In genomic region chr12:117042171-117042809, GRCh38 we compare ENCODE assay signal across 1 cellular context.
TF ChIP-seq lines count a peak whose summit lies in the region.

No MANE protein-coding gene starts in this region.

TF ChIP-seq in K562, 482 proteins besides CTCF, POLR2A, EP300 and RAD21 (continued from another document and continues in another):
- TF ChIP-seq NKRF (IDR thresholded peaks at IDR 0.05; ENCODE audit: borderline replicate concordance), result no peak
- no peak; the same call in none of the 2 replicates for TF ChIP-seq LCOR (CRISPR knock-in tag; IDR thresholded peaks at IDR 0.05)
- TF ChIP-seq NR3C1 (CRISPR knock-in tag; IDR thresholded peaks at IDR 0.05), result no peak
- TF ChIP-seq ZSCAN29 (IDR thresholded peaks at IDR 0.05), result no peak
- peak; percentile 84 for TF ChIP-seq MECOM (CRISPR knock-in tag; IDR thresholded peaks at IDR 0.05)
- TF ChIP-seq, protein P1, sequence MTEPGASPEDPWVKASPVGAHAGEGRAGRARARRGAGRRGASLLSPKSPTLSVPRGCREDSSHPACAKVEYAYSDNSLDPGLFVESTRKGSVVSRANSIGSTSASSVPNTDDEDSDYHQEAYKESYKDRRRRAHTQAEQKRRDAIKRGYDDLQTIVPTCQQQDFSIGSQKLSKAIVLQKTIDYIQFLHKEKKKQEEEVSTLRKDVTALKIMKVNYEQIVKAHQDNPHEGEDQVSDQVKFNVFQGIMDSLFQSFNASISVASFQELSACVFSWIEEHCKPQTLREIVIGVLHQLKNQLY (CRISPR knock-in tag; conservative IDR thresholded peaks at IDR 0.05), result no peak
- TF ChIP-seq SIRT6 (IDR thresholded peaks at IDR 0.05; ENCODE audit: low read depth, low read length), result no peak
- TF ChIP-seq ELF4 (CRISPR knock-in tag; IDR thresholded peaks at IDR 0.05), result peak; percentile 99
- no peak for TF ChIP-seq ZC3H4 (CRISPR knock-in tag; IDR thresholded peaks at IDR 0.05; ENCODE audit: borderline replicate concordance)
- peak; percentile 100 for TF ChIP-seq KLF16 (IDR thresholded peaks at IDR 0.05)
- no peak for TF ChIP-seq PBX2 (CRISPR knock-in tag; IDR thresholded peaks at IDR 0.05; ENCODE audit: low read depth)
- TF ChIP-seq PBX2 (tag; conservative IDR thresholded peaks at IDR 0.05; ENCODE audit: low read depth), result peak; percentile 50
- no peak for TF ChIP-seq NFRKB (IDR thresholded peaks at IDR 0.05; ENCODE audit: low read depth)
- no peak for TF ChIP-seq ZFPM2 (CRISPR knock-in tag; IDR thresholded peaks at IDR 0.05)
- TF ChIP-seq CXXC5 (CRISPR knock-in tag; IDR thresholded peaks at IDR 0.05), result peak; percentile 95
- TF ChIP-seq ZBTB7A (IDR thresholded peaks at IDR 0.05; ENCODE audit: borderline replicate concordance, control insufficient read depth, low read depth, low read length), result peak; percentile 98
- no peak for TF ChIP-seq ZFP36 (IDR thresholded peaks at IDR 0.05; ENCODE audit: low read depth, low read length, partially characterized antibody)
- no peak; the same call in 1 of the 2 replicates for TF ChIP-seq PTTG1 (tag; IDR thresholded peaks at IDR 0.05; ENCODE audit: low read depth)
- TF ChIP-seq NFATC3 (IDR thresholded peaks at IDR 0.05), result 0 out of 2 replicates have a peak, but pooled peaks have one; percentile 64
- TF ChIP-seq U2AF2 (optimal IDR thresholded peaks at IDR 0.05; ENCODE audit: low read depth, low read length), result no peak
- TF ChIP-seq ETV5 (CRISPR knock-in tag; IDR thresholded peaks at IDR 0.05; ENCODE audit: low read depth), result peak; percentile 31; the same call in 1 of the 2 replicates
- TF ChIP-seq TFAM (CRISPR knock-in tag; conservative IDR thresholded peaks at IDR 0.05), result no peak
- TF ChIP-seq TCF7L2 (IDR thresholded peaks at IDR 0.05; ENCODE audit: low read depth, low read length), result no peak
- TF ChIP-seq, protein P2, sequence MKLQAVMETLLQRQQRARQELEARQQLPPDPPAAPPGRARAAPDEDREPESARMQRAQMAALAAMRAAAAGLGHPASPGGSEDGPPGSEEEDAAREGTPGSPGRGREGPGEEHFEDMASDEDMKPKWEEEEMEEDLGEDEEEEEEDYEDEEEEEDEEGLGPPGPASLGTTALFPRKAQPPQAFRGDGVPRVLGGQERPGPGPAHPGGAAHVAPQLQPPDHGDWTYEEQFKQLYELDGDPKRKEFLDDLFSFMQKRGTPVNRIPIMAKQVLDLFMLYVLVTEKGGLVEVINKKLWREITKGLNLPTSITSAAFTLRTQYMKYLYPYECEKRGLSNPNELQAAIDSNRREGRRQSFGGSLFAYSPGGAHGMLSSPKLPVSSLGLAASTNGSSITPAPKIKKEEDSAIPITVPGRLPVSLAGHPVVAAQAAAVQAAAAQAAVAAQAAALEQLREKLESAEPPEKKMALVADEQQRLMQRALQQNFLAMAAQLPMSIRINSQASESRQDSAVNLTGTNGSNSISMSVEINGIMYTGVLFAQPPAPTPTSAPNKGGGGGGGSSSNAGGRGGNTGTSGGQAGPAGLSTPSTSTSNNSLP (IDR thresholded peaks at IDR 0.05; ENCODE audit: borderline replicate concordance, low read depth, low read length), result no peak
- TF ChIP-seq HNRNPUL1 (IDR thresholded peaks at IDR 0.05; ENCODE audit: low read length), result no peak
- TF ChIP-seq ATF1 (CRISPR knock-in tag; IDR thresholded peaks at IDR 0.05), result no peak
- TF ChIP-seq ATF1 (tag; IDR thresholded peaks at IDR 0.05), result peak; percentile 82
- peak; percentile 99 for TF ChIP-seq HDAC3 (IDR thresholded peaks at IDR 0.05; ENCODE audit: borderline replicate concordance, partially characterized antibody)
- TF ChIP-seq GTF2A2 (tag; IDR thresholded peaks at IDR 0.05), result no peak
- TF ChIP-seq GTF2E2 (tag; IDR thresholded peaks at IDR 0.05), result no peak; the same call in 1 of the 2 replicates
- peak; percentile 98 to 99 for TF ChIP-seq TRIM24 (IDR thresholded peaks at IDR 0.05)
- peak; percentile 97 for TF ChIP-seq MBD2 (IDR thresholded peaks at IDR 0.05; ENCODE audit: borderline replicate concordance, low read depth)
- TF ChIP-seq RB1 (IDR thresholded peaks at IDR 0.05; ENCODE audit: low read depth), result peak; percentile 86
- peak; percentile 98 for TF ChIP-seq FOXM1 (IDR thresholded peaks at IDR 0.05; ENCODE audit: low read depth)
- no peak; the same call in 1 of the 2 replicates for TF ChIP-seq FOXM1 (CRISPR knock-in tag; IDR thresholded peaks at IDR 0.05; ENCODE audit: low read depth)
- TF ChIP-seq HEY1 (CRISPR knock-in tag; IDR thresholded peaks at IDR 0.05; ENCODE audit: borderline replicate concordance), result peak; percentile 93; the same call in 1 of the 2 replicates
- TF ChIP-seq, protein P3, sequence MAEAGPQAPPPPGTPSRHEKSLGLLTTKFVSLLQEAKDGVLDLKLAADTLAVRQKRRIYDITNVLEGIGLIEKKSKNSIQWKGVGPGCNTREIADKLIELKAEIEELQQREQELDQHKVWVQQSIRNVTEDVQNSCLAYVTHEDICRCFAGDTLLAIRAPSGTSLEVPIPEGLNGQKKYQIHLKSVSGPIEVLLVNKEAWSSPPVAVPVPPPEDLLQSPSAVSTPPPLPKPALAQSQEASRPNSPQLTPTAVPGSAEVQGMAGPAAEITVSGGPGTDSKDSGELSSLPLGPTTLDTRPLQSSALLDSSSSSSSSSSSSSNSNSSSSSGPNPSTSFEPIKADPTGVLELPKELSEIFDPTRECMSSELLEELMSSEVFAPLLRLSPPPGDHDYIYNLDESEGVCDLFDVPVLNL (CRISPR knock-in tag; IDR thresholded peaks at IDR 0.05; ENCODE audit: low read depth), result 0 out of 2 replicates have a peak, but pooled peaks have one; percentile 11
- no peak for TF ChIP-seq KAT2B (IDR thresholded peaks at IDR 0.05; ENCODE audit: low read depth, low read length)
- TF ChIP-seq RBM34 (IDR thresholded peaks at IDR 0.05; ENCODE audit: borderline replicate concordance, insufficient read depth, low read length), result no peak
- TF ChIP-seq ATF2 (CRISPR knock-in tag; IDR thresholded peaks at IDR 0.05), result no peak
- no peak for TF ChIP-seq DNMT1 (IDR thresholded peaks at IDR 0.05)
- peak; percentile 99 for TF ChIP-seq TARDBP (IDR thresholded peaks at IDR 0.05)
- no peak for TF ChIP-seq ZNF384 (IDR thresholded peaks at IDR 0.05; ENCODE audit: low read depth, low read length)
- no peak for TF ChIP-seq SIX5 (IDR thresholded peaks at IDR 0.05; ENCODE audit: borderline replicate concordance in 1 of 2, insufficient read depth in 1 of 2, low read depth in 1 of 2, low read length in 2 of 2)
- TF ChIP-seq ZC3H11A (IDR thresholded peaks at IDR 0.05; ENCODE audit: low read depth, low read length), result no peak
- no peak for TF ChIP-seq CAMTA2 (CRISPR knock-in tag; conservative IDR thresholded peaks at IDR 0.05)
- TF ChIP-seq RBFOX2 (IDR thresholded peaks at IDR 0.05; ENCODE audit: low read depth, low read length), result peak; percentile 59; the same call in 1 of the 2 replicates
- no peak for TF ChIP-seq ZNF778 (CRISPR knock-in tag; IDR thresholded peaks at IDR 0.05)
- peak in 1 of 2 experiments; percentile 100; a peak in 2 of 4 replicates for TF ChIP-seq ZMIZ1 (IDR thresholded peaks at IDR 0.05; ENCODE audit: low read depth in 2 of 2, low read length in 2 of 2)
- no peak for TF ChIP-seq CGGBP1 (CRISPR knock-in tag; IDR thresholded peaks at IDR 0.05)
- no peak for TF ChIP-seq MCM2 (IDR thresholded peaks at IDR 0.05; ENCODE audit: low read depth)
- peak; percentile 94 for TF ChIP-seq BHLHE40 (IDR thresholded peaks at IDR 0.05; ENCODE audit: low read length)
- peak; percentile 90 for TF ChIP-seq ATF7 (IDR thresholded peaks at IDR 0.05)
- no peak for TF ChIP-seq POLR3A (IDR thresholded peaks at IDR 0.05; ENCODE audit: borderline replicate concordance, extremely low read depth, insufficient read depth, insufficient read length)
- TF ChIP-seq, protein P4, sequence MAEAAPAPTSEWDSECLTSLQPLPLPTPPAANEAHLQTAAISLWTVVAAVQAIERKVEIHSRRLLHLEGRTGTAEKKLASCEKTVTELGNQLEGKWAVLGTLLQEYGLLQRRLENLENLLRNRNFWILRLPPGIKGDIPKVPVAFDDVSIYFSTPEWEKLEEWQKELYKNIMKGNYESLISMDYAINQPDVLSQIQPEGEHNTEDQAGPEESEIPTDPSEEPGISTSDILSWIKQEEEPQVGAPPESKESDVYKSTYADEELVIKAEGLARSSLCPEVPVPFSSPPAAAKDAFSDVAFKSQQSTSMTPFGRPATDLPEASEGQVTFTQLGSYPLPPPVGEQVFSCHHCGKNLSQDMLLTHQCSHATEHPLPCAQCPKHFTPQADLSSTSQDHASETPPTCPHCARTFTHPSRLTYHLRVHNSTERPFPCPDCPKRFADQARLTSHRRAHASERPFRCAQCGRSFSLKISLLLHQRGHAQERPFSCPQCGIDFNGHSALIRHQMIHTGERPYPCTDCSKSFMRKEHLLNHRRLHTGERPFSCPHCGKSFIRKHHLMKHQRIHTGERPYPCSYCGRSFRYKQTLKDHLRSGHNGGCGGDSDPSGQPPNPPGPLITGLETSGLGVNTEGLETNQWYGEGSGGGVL (CRISPR knock-in tag; IDR thresholded peaks at IDR 0.05), result no peak
- no peak for TF ChIP-seq ZNF551 (CRISPR knock-in tag; IDR thresholded peaks at IDR 0.05)
- TF ChIP-seq EWSR1 (IDR thresholded peaks at IDR 0.05; ENCODE audit: borderline replicate concordance, low read depth, partially characterized antibody), result no peak
- peak; percentile 68 for TF ChIP-seq ZFX (CRISPR knock-in tag; IDR thresholded peaks at IDR 0.05)
- 0 out of 2 replicates have a peak, but pooled peaks have one; percentile 47 for TF ChIP-seq ESRRB (CRISPR knock-in tag; IDR thresholded peaks at IDR 0.05; ENCODE audit: borderline replicate concordance)
- TF ChIP-seq FOSL1 (tag; conservative IDR thresholded peaks at IDR 0.05), result peak; percentile 99
- TF ChIP-seq MTA2 (IDR thresholded peaks at IDR 0.05; ENCODE audit: low read depth), result peak; percentile 100
